In the genomic region with DNA sequence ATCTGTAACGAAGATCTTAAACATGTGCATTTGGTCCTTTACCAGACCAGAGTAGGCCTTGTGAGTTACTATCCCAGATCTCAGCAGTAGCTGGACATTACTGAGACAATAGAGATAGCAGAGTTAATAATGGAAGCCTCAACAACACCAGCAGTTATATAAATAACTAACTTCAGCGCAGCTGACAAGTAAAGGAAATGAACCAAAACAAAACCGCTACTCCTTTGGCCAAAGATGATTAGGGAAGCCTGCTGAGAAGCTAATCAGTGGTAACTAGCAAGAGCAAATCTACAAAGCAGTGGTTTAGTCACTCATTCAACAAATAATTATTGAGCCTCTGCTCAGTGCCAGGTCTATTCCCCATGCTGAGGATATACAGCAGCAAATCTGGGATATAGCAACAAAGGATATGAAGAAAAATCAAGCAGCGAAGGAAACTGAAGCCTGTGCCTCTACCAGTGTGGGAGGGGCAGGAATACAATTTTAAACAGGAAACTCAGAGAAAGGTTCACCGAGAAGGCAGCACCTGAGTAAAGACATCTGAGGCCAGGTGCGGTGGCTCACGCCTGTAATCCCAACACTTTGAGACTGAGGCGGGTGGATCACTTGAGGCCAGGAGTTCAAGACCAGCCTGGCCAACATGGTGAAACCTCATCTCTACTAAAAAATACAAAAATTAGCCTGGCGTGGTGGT, we compare ENCODE assay signal across 9 cellular contexts.
DNase-seq lines count a peak whose midpoint lies in the region; ATAC-seq and TF ChIP-seq lines count a peak whose summit lies in the region.
"Had no signal": no experiment of that assay in that cellular context is flagged by ENCODE, and none has a peak within 500 bp of the region (broad histone marks: within the 10 kb centered on the region; RNA-seq: fewer than 3 reads in every experiment).

No MANE protein-coding gene starts in this region.

- H2AK5ac ChIP-seq in neuronal stem cell (ENCODE audit: low read depth, low read length): no peak overlapping the region

- H3K14ac ChIP-seq in neuronal stem cell (ENCODE audit: low read length): no peak overlapping the region

- H3K4ac ChIP-seq in neuronal stem cell (ENCODE audit: low read length): no peak overlapping the region

- no peak overlapping the region for H3K18ac ChIP-seq in neuronal stem cell (ENCODE audit: low read length)

- no peaks in the 10 kb centered on the region for H3K9me3 ChIP-seq in neuronal stem cell (replicated peaks in 1 of 2; ENCODE audit: control insufficient read depth in 2 of 2, insufficient read depth in 1 of 2, low read depth in 1 of 2, low read length in 2 of 2)
- H3K9me3 ChIP-seq in mammary epithelial cell (replicated peaks; ENCODE audit: insufficient read depth, low read length): no peaks in the 10 kb centered on the region

- H3K4me2 ChIP-seq in neuronal stem cell (ENCODE audit: insufficient read depth, low read length, poor library complexity, severe bottlenecking) (no peak overlapping the region), mammary epithelial cell (ENCODE audit: insufficient read depth, low read depth, low read length) (no peak overlapping the region)

- H3K4me1 ChIP-seq in neuronal stem cell (ENCODE audit: control insufficient read depth in 2 of 2, insufficient read depth in 1 of 2, low read depth in 1 of 2, low read length in 2 of 2) (peaks cover 0 to 4% of the 10 kb centered on the region in 2 donors), mammary epithelial cell (ENCODE audit: insufficient read depth, low read length) (no peaks in the 10 kb centered on the region)

- no peaks in the 10 kb centered on the region for H3K79me2 ChIP-seq in mammary epithelial cell (ENCODE audit: insufficient read depth, low read length)

- H3K9me3 Mint-ChIP-seq in WTC11: no peaks in the 10 kb centered on the region

- BruUV-seq in mammary epithelial cell (replicated peaks; lab: Mats Ljungman, UMichigan): no TSS peak

- H3K4me1 Mint-ChIP-seq in WTC11: peaks cover 23% of the 10 kb centered on the region

- CTCF ChIA-PET in WTC11 (lab: Charles Lee): interaction anchor here (0.8 kb wide), 1 partner anchor 110 kb away, joined by 4 read pairs; no protein-coding TSS in a partner anchor
- CTCF ChIA-PET in mammary epithelial cell (lab: Charles Lee; ENCODE audit: low non-redundant PET): no interaction called here
- CTCF ChIA-PET in HEK293T (lab: Yijun Ruan, JAX): no interaction called here

- ATAC-seq in GM19035 (IDR thresholded peaks at IDR 0.05; ENCODE audit: unreplicated experiment) (peak; percentile 21), HG03135 (IDR thresholded peaks at IDR 0.05; ENCODE audit: unreplicated experiment) (peak; percentile 29), WTC11 (no peak)

- no peak overlapping the region for H2BK120ac ChIP-seq in neuronal stem cell (ENCODE audit: low read depth, low read length)

- H3K23ac ChIP-seq in neuronal stem cell (ENCODE audit: low read depth, low read length, poor library complexity): no peak overlapping the region

- H3K36me3 Mint-ChIP-seq in WTC11: no peaks in the 10 kb centered on the region

- in situ Hi-C loops in mammary epithelial cell (cut with MboI; ENCODE audit: low sequenced_read_pairs in 2 of 2): no loop called here

- H2AFZ ChIP-seq in neuronal stem cell (ENCODE audit: low read length) (no peak overlapping the region), mammary epithelial cell (ENCODE audit: low read depth, low read length) (no peak overlapping the region)

- POLR2A ChIA-PET in WTC11 (lab: Charles Lee) (no interaction called here), HEK293T (lab: Yijun Ruan, JAX) (no interaction called here)

- no peak overlapping the region for H2BK5ac ChIP-seq in neuronal stem cell (ENCODE audit: low read length)

- H2BK12ac ChIP-seq in neuronal stem cell (ENCODE audit: low read length): no peak overlapping the region

- dilution Hi-C loops in mammary epithelial cell (cut with HindIII; ENCODE audit: low sequenced_read_pairs): no loop called here

- H3K27ac ChIP-seq in neuronal stem cell (replicated peaks; ENCODE audit: low read length) (peak overlapping the region; percentile 34), mammary epithelial cell (ENCODE audit: insufficient read depth, low read depth, low read length) (no peak overlapping the region)

- intact Hi-C loops in mammary epithelial cell (cut with micrococcal nuclease): no loop called here

- H3K27me3 ChIP-seq in neuronal stem cell (ENCODE audit: control insufficient read depth in 3 of 3, insufficient read depth in 3 of 3, low read depth in 1 of 3, low read length in 3 of 3) (no peaks in the 10 kb centered on the region), mammary epithelial cell (ENCODE audit: insufficient read depth, low read length) (no peaks in the 10 kb centered on the region)

- H4K8ac ChIP-seq in neuronal stem cell (ENCODE audit: low read depth, low read length): no peak overlapping the region

- H3K79me1 ChIP-seq in neuronal stem cell (ENCODE audit: low read depth, low read length): no peaks in the 10 kb centered on the region

- H3K27ac Mint-ChIP-seq in WTC11: peak overlapping the region; percentile 78; the same call in 1 of the 2 replicates

- no peak overlapping the region for H4K91ac ChIP-seq in neuronal stem cell (ENCODE audit: low read depth, low read length, poor library complexity)

- no peaks in the 10 kb centered on the region for H3K27me3 Mint-ChIP-seq in WTC11 (ENCODE audit: low read depth)

- no peak for TF ChIP-seq CTCF in WTC11 (IDR thresholded peaks at IDR 0.05)
- no peak for TF ChIP-seq CTCF in mammary epithelial cell (conservative IDR thresholded peaks at IDR 0.05 in 1 of 2, IDR thresholded peaks at IDR 0.05 in 1 of 2; ENCODE audit: extremely low read depth in 1 of 2, insufficient read depth in 1 of 2, low read depth in 1 of 2, low read length in 2 of 2)

- DNase-seq in WTC11 (ENCODE audit: low spot score) (no peak), neuronal stem cell (ENCODE audit: low spot score) (peak; percentile 17), mammary epithelial cell (no peak), SHP77 treated with DMSO at 0.1 percent for 48 hours (lab: John Stamatoyannopoulos, UW) (no peak), cerebellum (ENCODE audit: low spot score) (no peak), HEK293T (ENCODE audit: extremely low spot score) (no peak)
- DNase-seq: stimulated activated CD4-positive, alpha-beta T cell treated with anti-CD3 and anti-CD28 coated beads, Interleukin-1b, Interleukin-23, amount 100 ng/mL, for 48 hours had no signal

- H3K9ac ChIP-seq in neuronal stem cell (ENCODE audit: low read depth, low read length, poor library complexity): no peak overlapping the region
- H3K9ac ChIP-seq in mammary epithelial cell (ENCODE audit: insufficient read depth, low read length): no peak overlapping the region

- H4K20me1 ChIP-seq in mammary epithelial cell (ENCODE audit: insufficient read depth, low read length): no peaks in the 10 kb centered on the region

- no peak overlapping the region for H2BK15ac ChIP-seq in neuronal stem cell (ENCODE audit: low read length)

- WGBS in neuronal stem cell (ENCODE audit: extremely low coverage in 2 of 2, insufficient read length in 2 of 2, insufficient replicate concordance in 1 of 2), 2 donors: no CpG with 5 or more reads among the region's 9 CpGs
- WGBS in mammary epithelial cell (ENCODE audit: low coverage, missing lambda C conversion rate): 77% methylated on average over 9 of the region's 9 CpGs

- H3K36me3 ChIP-seq in neuronal stem cell (replicated peaks in 1 of 2; ENCODE audit: control insufficient read depth in 2 of 2, insufficient read depth in 2 of 2, low read length in 2 of 2): peaks cover 0 to 3% of the 10 kb centered on the region in 2 donors
- H3K36me3 ChIP-seq in mammary epithelial cell (ENCODE audit: insufficient read depth, low read length): no peaks in the 10 kb centered on the region

- no peak overlapping the region for H3K4me3 Mint-ChIP-seq in WTC11

- H3K4me3 ChIP-seq in neuronal stem cell (ENCODE audit: low read length in 2 of 2) (no peak overlapping the region), mammary epithelial cell (replicated peaks in 1 of 3; ENCODE audit: insufficient read depth in 1 of 3, low read depth in 2 of 3, low read length in 3 of 3) (no peak overlapping the region)

TF ChIP-seq in WTC11, 78 proteins besides CTCF, POLR2A, EP300 and RAD21:
- TF ChIP-seq CREB1 (CRISPR knock-in tag; IDR thresholded peaks at IDR 0.05) (no peak), TCF7 (CRISPR knock-in tag; IDR thresholded peaks at IDR 0.05; ENCODE audit: low read depth) (no peak), FOXK1 (CRISPR knock-in tag; IDR thresholded peaks at IDR 0.05) (no peak), ZBTB21 (CRISPR knock-in tag; IDR thresholded peaks at IDR 0.05; ENCODE audit: borderline replicate concordance) (no peak), TEAD4 (CRISPR knock-in tag; IDR thresholded peaks at IDR 0.05) (no peak)

TF ChIP-seq in HEK293T, 16 proteins besides CTCF, POLR2A, EP300 and RAD21:
- no peak for TF ChIP-seq ZNF384 (IDR thresholded peaks at IDR 0.05)
- no peak for TF ChIP-seq HDGF (IDR thresholded peaks at IDR 0.05; ENCODE audit: borderline replicate concordance)
- no peak for TF ChIP-seq FOXA1 (IDR thresholded peaks at IDR 0.05)
- no peak for TF ChIP-seq CTBP1 (IDR thresholded peaks at IDR 0.05; ENCODE audit: borderline replicate concordance)
- TF ChIP-seq BHLHE40 (IDR thresholded peaks at IDR 0.05; ENCODE audit: borderline replicate concordance): no peak
- TF ChIP-seq ELF4 (IDR thresholded peaks at IDR 0.05): no peak
- no peak for TF ChIP-seq LEF1 (IDR thresholded peaks at IDR 0.05; ENCODE audit: borderline replicate concordance)
- no peak for TF ChIP-seq FOXK2 (IDR thresholded peaks at IDR 0.05)
- no peak for TF ChIP-seq TARDBP (IDR thresholded peaks at IDR 0.05)
- TF ChIP-seq, protein P1, sequence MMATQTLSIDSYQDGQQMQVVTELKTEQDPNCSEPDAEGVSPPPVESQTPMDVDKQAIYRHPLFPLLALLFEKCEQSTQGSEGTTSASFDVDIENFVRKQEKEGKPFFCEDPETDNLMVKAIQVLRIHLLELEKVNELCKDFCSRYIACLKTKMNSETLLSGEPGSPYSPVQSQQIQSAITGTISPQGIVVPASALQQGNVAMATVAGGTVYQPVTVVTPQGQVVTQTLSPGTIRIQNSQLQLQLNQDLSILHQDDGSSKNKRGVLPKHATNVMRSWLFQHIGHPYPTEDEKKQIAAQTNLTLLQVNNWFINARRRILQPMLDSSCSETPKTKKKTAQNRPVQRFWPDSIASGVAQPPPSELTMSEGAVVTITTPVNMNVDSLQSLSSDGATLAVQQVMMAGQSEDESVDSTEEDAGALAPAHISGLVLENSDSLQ (IDR thresholded peaks at IDR 0.05): no peak
- no peak for TF ChIP-seq SUZ12 (IDR thresholded peaks at IDR 0.05)
- TF ChIP-seq ARNT (IDR thresholded peaks at IDR 0.05): no peak
- TF ChIP-seq NFRKB (IDR thresholded peaks at IDR 0.05): no peak
- TF ChIP-seq FOXM1 (IDR thresholded peaks at IDR 0.05; ENCODE audit: borderline replicate concordance): no peak
- TF ChIP-seq SP1 (IDR thresholded peaks at IDR 0.05): no peak
TF ChIP-seq in HEK293T: peak in this region for 0.
